ENCODE assay signal across 18 cellular contexts in the genomic region with DNA sequence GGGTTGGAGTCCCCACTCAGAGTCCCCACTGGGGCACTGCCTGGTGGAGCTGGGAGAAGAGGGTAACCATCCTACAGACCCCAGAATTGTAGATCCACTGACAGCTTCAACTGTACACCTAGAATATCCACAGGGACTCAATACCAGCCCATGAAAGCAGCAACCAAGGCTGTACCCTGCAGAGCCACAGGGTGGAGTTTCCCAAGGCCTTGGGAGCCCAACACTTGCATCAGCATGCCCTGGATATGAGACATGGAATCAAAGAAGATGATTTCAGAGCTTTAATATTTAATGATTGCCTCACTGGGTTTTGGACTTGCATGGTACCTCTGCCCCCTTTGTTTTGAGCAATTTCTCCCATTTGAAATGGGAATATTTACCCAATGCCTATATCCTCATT.
DNase-seq lines count a peak whose midpoint lies in the region; ATAC-seq and TF ChIP-seq lines count a peak whose summit lies in the region.
"Had no signal": no experiment of that assay in that cellular context is flagged by ENCODE, and none has a peak within 500 bp of the region (broad histone marks: within the 10 kb centered on the region; RNA-seq: fewer than 3 reads in every experiment).

No MANE protein-coding gene starts in this region.

- H3K23me2 ChIP-seq in H9 (ENCODE audit: insufficient read length, low read depth, low read length, poor library complexity, severe bottlenecking): no peaks in the 10 kb centered on the region

- peak overlapping the region; percentile 60 for H2BK20ac ChIP-seq in H9 (ENCODE audit: low read depth, low read length, poor library complexity, severe bottlenecking)

- H2BK120ac ChIP-seq in H9 (ENCODE audit: low read depth, low read length, poor library complexity, severe bottlenecking): no peak overlapping the region

- H2AK5ac ChIP-seq in H9 (ENCODE audit: insufficient read length, low read length): no peak overlapping the region

- no peak overlapping the region for H3K23ac ChIP-seq in H9 (ENCODE audit: insufficient read length, low read depth, low read length)

- H3K9me3 ChIP-seq in H9 (ENCODE audit: control insufficient read depth, low read depth, low read length): no peaks in the 10 kb centered on the region
- H3K9me3 ChIP-seq in RWPE2 (ENCODE audit: severe bottlenecking): no peaks in the 10 kb centered on the region
- H3K9me3 ChIP-seq: SJSA1 had no signal

- H3K4me1 Mint-ChIP-seq in H9: peaks cover 0 to 7% of the 10 kb centered on the region in 2 experiments; a peak in 2 of 4 replicates
- H3K4me1 Mint-ChIP-seq in activated CD4-positive, alpha-beta T cell treated with anti-CD3 and anti-CD28 coated beads, Interleukin-2, amount 10 ng/mL, durations not matched to agents 24 days and 14 days: no peaks in the 10 kb centered on the region
- H3K4me1 Mint-ChIP-seq in activated naive CD4-positive, alpha-beta T cell treated with anti-CD3 and anti-CD28 coated beads for 36 hours (ENCODE audit: low read depth): no peaks in the 10 kb centered on the region

- no peak overlapping the region for H2BK12ac ChIP-seq in H9 (ENCODE audit: insufficient read length, low read depth, low read length)

- intact Hi-C loops in activated CD4-positive, alpha-beta T cell treated with anti-CD3 and anti-CD28 coated beads, Interleukin-2, amount 10 ng/mL, durations not matched to agents 24 days and 14 days (cut with micrococcal nuclease): no loop called here
- intact Hi-C loops in activated naive CD4-positive, alpha-beta T cell treated with anti-CD3 and anti-CD28 coated beads for 36 hours (cut with micrococcal nuclease): no loop called here

- H3K9me3 Mint-ChIP-seq in H9: peaks cover 22% of the 10 kb centered on the region in 2 experiments
- H3K9me3 Mint-ChIP-seq in activated CD4-positive, alpha-beta T cell treated with anti-CD3 and anti-CD28 coated beads, Interleukin-2, amount 10 ng/mL, durations not matched to agents 24 days and 14 days: peaks cover 4% of the 10 kb centered on the region
- peaks cover 9% of the 10 kb centered on the region for H3K9me3 Mint-ChIP-seq in activated naive CD4-positive, alpha-beta T cell treated with anti-CD3 and anti-CD28 coated beads for 36 hours

- H3K79me2 ChIP-seq in H9 (ENCODE audit: insufficient read depth, low read length): no peaks in the 10 kb centered on the region

- H3K4me3 ChIP-seq in RWPE2 (ENCODE audit: severe bottlenecking): no peak overlapping the region
- H3K4me3 ChIP-seq in epithelial cell of proximal tubule (ENCODE audit: low read depth, low read length): no peak overlapping the region
- H3K4me3 ChIP-seq: GM12878, GM23338, SJSA1 had no signal

- H3K14ac ChIP-seq in H9 (ENCODE audit: insufficient read depth, low read length): no peak overlapping the region

- no peak overlapping the region for H3K4me2 ChIP-seq in H9 (ENCODE audit: insufficient read depth, insufficient read length, low read length)
- H3K4me2 ChIP-seq: GM23338 had no signal

- H3K79me1 ChIP-seq in H9 (ENCODE audit: insufficient read depth, low read depth, low read length, poor library complexity, severe bottlenecking): no peaks in the 10 kb centered on the region

- no peak overlapping the region for H3K9ac ChIP-seq in H9 (ENCODE audit: extremely low read depth, insufficient read length, low read length)

- no peak overlapping the region for H3T11ph ChIP-seq in H9 (ENCODE audit: low read length)

- no peak overlapping the region for H3K56ac ChIP-seq in H9 (ENCODE audit: insufficient read length, low read depth, low read length)

- H3K4me3 Mint-ChIP-seq in H9: no peak overlapping the region
- no peak overlapping the region for H3K4me3 Mint-ChIP-seq in activated CD4-positive, alpha-beta T cell treated with anti-CD3 and anti-CD28 coated beads, Interleukin-2, amount 10 ng/mL, durations not matched to agents 24 days and 14 days
- no peak overlapping the region for H3K4me3 Mint-ChIP-seq in activated naive CD4-positive, alpha-beta T cell treated with anti-CD3 and anti-CD28 coated beads for 36 hours
- H3K4me3 Mint-ChIP-seq: GM23338 had no signal

- H3K36me3 ChIP-seq in RWPE2 (ENCODE audit: low read depth): no peaks in the 10 kb centered on the region
- H3K36me3 ChIP-seq: SJSA1 had no signal

- H3K27ac ChIP-seq in H9 (ENCODE audit: insufficient read length, low read depth, low read length) (no peak overlapping the region), RWPE2 (ENCODE audit: poor library complexity, severe bottlenecking) (no peak overlapping the region)
- H3K27ac ChIP-seq: SJSA1 had no signal

- H3K27me3 Mint-ChIP-seq in H9 (ENCODE audit: low read depth): no peaks in the 10 kb centered on the region
- H3K27me3 Mint-ChIP-seq in activated CD4-positive, alpha-beta T cell treated with anti-CD3 and anti-CD28 coated beads, Interleukin-2, amount 10 ng/mL, durations not matched to agents 24 days and 14 days: no peaks in the 10 kb centered on the region
- no peaks in the 10 kb centered on the region for H3K27me3 Mint-ChIP-seq in activated naive CD4-positive, alpha-beta T cell treated with anti-CD3 and anti-CD28 coated beads for 36 hours (ENCODE audit: low read depth)

- peak; percentile 31; the same call in 2 of the 3 replicates for ATAC-seq in RWPE2 (ENCODE audit: low read depth)
- ATAC-seq: GM12878, GM23338 had no signal

- no peak overlapping the region for H4K8ac ChIP-seq in H9 (replicated peaks; ENCODE audit: insufficient read length, low read depth, low read length)

- no peak overlapping the region for H2BK15ac ChIP-seq in H9 (ENCODE audit: low read depth, low read length)

- no peak overlapping the region for H2BK5ac ChIP-seq in H9 (ENCODE audit: insufficient read length, low read length)

- peaks cover 16 to 26% (median 16%) of the 10 kb centered on the region in 3 experiments for H3K36me3 Mint-ChIP-seq in H9 (ENCODE audit: insufficient read depth in 1 of 3, low read depth in 3 of 3)
- no peaks in the 10 kb centered on the region for H3K36me3 Mint-ChIP-seq in activated CD4-positive, alpha-beta T cell treated with anti-CD3 and anti-CD28 coated beads, Interleukin-2, amount 10 ng/mL, durations not matched to agents 24 days and 14 days (ENCODE audit: low read depth)
- no peaks in the 10 kb centered on the region for H3K36me3 Mint-ChIP-seq in activated naive CD4-positive, alpha-beta T cell treated with anti-CD3 and anti-CD28 coated beads for 36 hours (ENCODE audit: low read depth)

- TF ChIP-seq CTCF in H9 (conservative IDR thresholded peaks at IDR 0.05): no peak
- TF ChIP-seq CTCF in RWPE2 (IDR thresholded peaks at IDR 0.05; ENCODE audit: poor library complexity, severe bottlenecking): no peak
- peak; percentile 26 for TF ChIP-seq CTCF in epithelial cell of proximal tubule (conservative IDR thresholded peaks at IDR 0.05; ENCODE audit: low read depth, low read length)

- no peak overlapping the region for H3K4ac ChIP-seq in H9 (ENCODE audit: low read depth, low read length)

- H3K4me1 ChIP-seq in H9 (ENCODE audit: insufficient read depth, low read length) (no peaks in the 10 kb centered on the region), RWPE2 (ENCODE audit: insufficient read depth, poor library complexity, severe bottlenecking) (no peaks in the 10 kb centered on the region)
- H3K4me1 ChIP-seq: SJSA1 had no signal

- no peak overlapping the region for H3K18ac ChIP-seq in H9 (ENCODE audit: insufficient read length, low read depth, low read length)

- no peak overlapping the region for H3K27ac Mint-ChIP-seq in H9
- no peak overlapping the region for H3K27ac Mint-ChIP-seq in activated CD4-positive, alpha-beta T cell treated with anti-CD3 and anti-CD28 coated beads, Interleukin-2, amount 10 ng/mL, durations not matched to agents 24 days and 14 days
- no peak overlapping the region for H3K27ac Mint-ChIP-seq in activated naive CD4-positive, alpha-beta T cell treated with anti-CD3 and anti-CD28 coated beads for 36 hours
- H3K27ac Mint-ChIP-seq: GM23338 had no signal

- DNase-seq in H9: no peak
- no peak for DNase-seq in RWPE2 (ENCODE audit: low spot score)
- no peak for DNase-seq in epithelial cell of proximal tubule (ENCODE audit: low read depth)
- DNase-seq in kidney tubule cell (ENCODE audit: low spot score): peak; percentile 6
- DNase-seq in pons (ENCODE audit: low spot score): no peak
- no peak for DNase-seq in activated CD4-positive, alpha-beta T cell treated with anti-CD3 and anti-CD28 coated beads, Interleukin-2, amount 10 ng/mL, durations not matched to agents 24 days and 14 days
- no peak for DNase-seq in activated naive CD4-positive, alpha-beta T cell treated with anti-CD3 and anti-CD28 coated beads for 36 hours
- DNase-seq in HuH-7 (ENCODE audit: low spot score): no peak
- DNase-seq: C1 segment of cervical spinal cord, NCI-H1105 treated with DMSO at 0.1 percent for 48 hours, NCI-H187 treated with DMSO at 0.1 percent for 48 hours, NCI-H446 treated with DMSO at 0.1 percent for 48 hours, NCI-H82, RPMI8226, SW 1271 had no signal

- no peak overlapping the region for H4K5ac ChIP-seq in H9 (ENCODE audit: insufficient read length, low read depth, low read length)

- H4K91ac ChIP-seq in H9 (ENCODE audit: insufficient read length, low read depth, low read length): no peak overlapping the region

- no peaks in the 10 kb centered on the region for H4K20me1 ChIP-seq in H9 (ENCODE audit: control insufficient read depth, insufficient read depth, insufficient read length)

- no peaks in the 10 kb centered on the region for H3K27me3 ChIP-seq in H9 (ENCODE audit: insufficient read depth, low read length)
- no peaks in the 10 kb centered on the region for H3K27me3 ChIP-seq in RWPE2 (ENCODE audit: insufficient read depth, poor library complexity, severe bottlenecking)
- H3K27me3 ChIP-seq: SJSA1 had no signal

- CTCF ChIA-PET in activated naive CD4-positive, alpha-beta T cell treated with anti-CD3 and anti-CD28 coated beads for 36 hours (lab: Charles Lee): no interaction called here

- H2AFZ ChIP-seq in H9 (ENCODE audit: low read length): no peak overlapping the region
- H2AFZ ChIP-seq: GM23338 had no signal
